Comparison of ENCODE assay signal across 16 cellular contexts in genomic region chr4:105350859-105351494, GRCh38.
DNase-seq lines count a peak whose midpoint lies in the region; ATAC-seq, FAIRE-seq and TF ChIP-seq lines count a peak whose summit lies in the region.
"Had no signal": no experiment of that assay in that cellular context is flagged by ENCODE, and none has a peak within 500 bp of the region (broad histone marks: within the 10 kb centered on the region; RNA-seq: fewer than 3 reads in every experiment).

No MANE protein-coding gene starts in this region.

- peaks cover 0 to 2% (median 0%) of the 10 kb centered on the region in 3 donors for H3K27me3 Mint-ChIP-seq in CD14-positive monocyte (ENCODE audit: low read depth in 3 of 3)
- H3K27me3 Mint-ChIP-seq: natural killer cell treated with Interleukin-12 subunit alpha and Interleukin-12 subunit beta and Interleukin-15 and Interleukin-18, amount 100 ng/mL, for 72 hours had no signal

- no peaks in the 10 kb centered on the region for H3K36me3 Mint-ChIP-seq in CD14-positive monocyte

- DNase-seq in EH (ENCODE audit: low read depth) (peak; percentile 13), M059J (ENCODE audit: low read depth) (peak; percentile 28), amniotic epithelial cell (ENCODE audit: low read depth) (peak; percentile 49), kidney glomerular epithelial cell (lab: John Stamatoyannopoulos, UW) (peak; percentile 25), HTR-8/SVneo (ENCODE audit: insufficient read length, low spot score) (no peak), CD14-positive monocyte (ENCODE audit: low spot score) (no peak), D341Med (ENCODE audit: low spot score) (no peak)
- DNase-seq: activated CD4-positive, alpha-beta T cell treated with anti-CD3 and anti-CD28 coated beads for 48 hours; activated T-cell treated with anti-CD3 and anti-CD28 coated beads, Interleukin-2, amount 50 U/mL, for 48 hours; heart right ventricle; left cardiac atrium; NCI-H2029 treated with DMSO at 0.1 percent for 48 hours; stimulated activated CD4-positive, alpha-beta T cell treated with anti-CD3 and anti-CD28 coated beads, Interleukin-4, amount 100 ng/mL, for 1 hour had no signal

- intact Hi-C loops in CD14-positive monocyte (cut with micrococcal nuclease), result no loop called here

- no peak overlapping the region for H3K27ac Mint-ChIP-seq in CD14-positive monocyte
- H3K27ac Mint-ChIP-seq: natural killer cell treated with Interleukin-12 subunit alpha and Interleukin-12 subunit beta and Interleukin-15 and Interleukin-18, amount 100 ng/mL, for 72 hours had no signal

- FAIRE-seq in HTR-8/SVneo (lab: Jason Lieb, UNC), result no peak
- FAIRE-seq: urothelium cell line had no signal

- peaks cover 14% of the 10 kb centered on the region for H3K4me1 Mint-ChIP-seq in CD14-positive monocyte

- peaks cover 0 to 2% (median 0%) of the 10 kb centered on the region in 7 donors for H3K9me3 Mint-ChIP-seq in CD14-positive monocyte
- H3K9me3 Mint-ChIP-seq: natural killer cell treated with Interleukin-12 subunit alpha and Interleukin-12 subunit beta and Interleukin-15 and Interleukin-18, amount 100 ng/mL, for 72 hours had no signal

- H3K4me3 Mint-ChIP-seq in CD14-positive monocyte, result no peak overlapping the region
- H3K4me3 Mint-ChIP-seq: natural killer cell treated with Interleukin-12 subunit alpha and Interleukin-12 subunit beta and Interleukin-15 and Interleukin-18, amount 100 ng/mL, for 72 hours had no signal

- ATAC-seq in GM19463 (IDR thresholded peaks at IDR 0.05; ENCODE audit: unreplicated experiment), result no peak
- ATAC-seq: natural killer cell treated with Interleukin-12 subunit alpha and Interleukin-12 subunit beta and Interleukin-15 and Interleukin-18, amount 100 ng/mL, for 72 hours had no signal

- no peak for TF ChIP-seq CTCF in CD14-positive monocyte (IDR thresholded peaks at IDR 0.05)

Comparison
In these comparisons a context has a peak if more than half of its experiments do, and no peak if none do; other contexts are left out.
1. DNase-seq: peak in EH (single experiment), M059J (single experiment), amniotic epithelial cell (single experiment) and kidney glomerular epithelial cell (single experiment); none in HTR-8/SVneo (single experiment), CD14-positive monocyte (single experiment) and D341Med (single experiment).